1 cellular context compared by ENCODE assay signal in the genomic region with DNA sequence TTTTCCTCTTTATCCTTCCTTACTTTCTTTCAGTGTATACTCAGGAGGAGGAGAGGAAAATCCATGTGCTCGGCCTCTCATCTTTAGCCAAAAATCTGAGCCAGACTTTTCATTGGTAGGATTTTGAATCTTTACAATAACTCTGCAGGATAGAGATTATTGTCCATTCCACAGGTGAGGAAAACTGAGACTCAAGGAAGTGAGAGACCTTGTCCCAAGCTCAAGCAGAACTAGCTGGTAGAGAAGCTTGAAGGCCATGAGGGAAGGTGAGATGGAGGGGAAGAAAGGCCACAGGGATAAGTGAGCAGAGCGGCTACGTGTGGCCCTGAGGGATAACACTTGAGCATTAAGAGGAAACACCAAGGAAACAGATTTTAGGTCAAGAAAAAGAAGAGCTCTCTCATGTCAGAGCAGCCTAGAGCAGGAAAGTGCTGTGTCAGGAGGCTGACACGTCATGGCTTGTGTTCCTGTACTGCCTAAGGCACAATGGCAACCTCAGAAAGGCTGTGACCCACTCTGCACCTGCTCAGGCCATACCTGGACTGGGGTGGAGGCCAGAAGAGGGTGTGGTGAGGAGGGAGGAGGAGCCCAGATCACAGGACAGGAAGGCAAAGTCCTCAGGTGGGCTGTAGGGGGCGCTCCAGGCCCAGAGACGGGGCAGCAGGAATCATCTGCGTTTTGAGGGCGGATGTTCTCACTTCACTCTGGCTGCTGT.
TF ChIP-seq lines count a peak whose summit lies in the region.

No MANE protein-coding gene starts in this region.

TF ChIP-seq in K562, 482 proteins besides CTCF, POLR2A, EP300 and RAD21 (continues in another document):
- TF ChIP-seq KLF10 (CRISPR knock-in tag; IDR thresholded peaks at IDR 0.05) (no peak), ZNF12 (CRISPR knock-in tag; IDR thresholded peaks at IDR 0.05) (no peak), TAF1 (IDR thresholded peaks at IDR 0.05; ENCODE audit: control insufficient read depth, extremely low read depth, insufficient read depth, low read length, severe bottlenecking) (no peak), TSHZ1 (CRISPR knock-in tag; IDR thresholded peaks at IDR 0.05) (no peak), KLF13 (tag; IDR thresholded peaks at IDR 0.05; ENCODE audit: borderline replicate concordance, low read depth) (peak; percentile 34; the same call in 1 of the 2 replicates), PHF20 (IDR thresholded peaks at IDR 0.05; ENCODE audit: partially characterized antibody) (no peak), WHSC1 (IDR thresholded peaks at IDR 0.05; ENCODE audit: low read length) (no peak), ILK (tag; IDR thresholded peaks at IDR 0.05; ENCODE audit: borderline replicate concordance, low read depth) (no peak), MBD2 (IDR thresholded peaks at IDR 0.05; ENCODE audit: borderline replicate concordance, low read depth) (no peak), MCM3 (IDR thresholded peaks at IDR 0.05) (no peak), EWSR1 (IDR thresholded peaks at IDR 0.05; ENCODE audit: borderline replicate concordance, low read depth, partially characterized antibody) (no peak), ARNT (IDR thresholded peaks at IDR 0.05) (no peak), ZNF561 (CRISPR knock-in tag; conservative IDR thresholded peaks at IDR 0.05) (no peak), PURB (CRISPR knock-in tag; IDR thresholded peaks at IDR 0.05; ENCODE audit: low read depth) (no peak), KDM1A (IDR thresholded peaks at IDR 0.05) (0 out of 4 replicates have a peak, but pooled peaks of 1 of the 2 experiments have one; percentile 22), KAT7 (CRISPR knock-in tag; IDR thresholded peaks at IDR 0.05; ENCODE audit: borderline replicate concordance) (no peak), PHB (CRISPR knock-in tag; IDR thresholded peaks at IDR 0.05) (no peak), FOSL1 (tag; conservative IDR thresholded peaks at IDR 0.05) (no peak), ZKSCAN8 (CRISPR knock-in tag; IDR thresholded peaks at IDR 0.05) (no peak), HMG20A (CRISPR knock-in tag; conservative IDR thresholded peaks at IDR 0.05) (no peak), NEUROD1 (IDR thresholded peaks at IDR 0.05; ENCODE audit: borderline replicate concordance, low read depth, low read length, partially characterized antibody) (no peak), CREB5 (CRISPR knock-in tag; IDR thresholded peaks at IDR 0.05) (no peak), RCOR1 (IDR thresholded peaks at IDR 0.05; ENCODE audit: borderline replicate concordance in 1 of 2, low read depth in 2 of 2, low read length in 2 of 2) (0 out of 4 replicates have a peak, but pooled peaks of 1 of the 2 experiments have one; percentile 36), BRD9 (IDR thresholded peaks at IDR 0.05; ENCODE audit: low read depth, partially characterized antibody) (no peak), SIN3B (IDR thresholded peaks at IDR 0.05; ENCODE audit: low read depth) (no peak), TRIM28 (IDR thresholded peaks at IDR 0.05) (no peak), SP2 (IDR thresholded peaks at IDR 0.05; ENCODE audit: extremely low read depth, low read depth, low read length, poor library complexity, severe bottlenecking) (no peak), ZSCAN29 (IDR thresholded peaks at IDR 0.05) (no peak), OTX1 (CRISPR knock-in tag; IDR thresholded peaks at IDR 0.05) (no peak), ZBED1 (IDR thresholded peaks at IDR 0.05) (no peak), FOXJ2 (tag; IDR thresholded peaks at IDR 0.05) (no peak), XRCC5 (IDR thresholded peaks at IDR 0.05; ENCODE audit: low read depth, low read length) (0 out of 2 replicates have a peak, but pooled peaks have one; percentile 64), ELF1 (tag; IDR thresholded peaks at IDR 0.05) (no peak), XRCC3 (IDR thresholded peaks at IDR 0.05) (no peak), HDGF (IDR thresholded peaks at IDR 0.05) (no peak), CEBPB (tag; IDR thresholded peaks at IDR 0.05) (no peak), XRCC4 (IDR thresholded peaks at IDR 0.05; ENCODE audit: extremely low read depth, insufficient read depth, insufficient read length) (no peak), FOXA3 (CRISPR knock-in tag; conservative IDR thresholded peaks at IDR 0.05 in 1 of 2, IDR thresholded peaks at IDR 0.05 in 1 of 2) (no peak), ZFP30 (CRISPR knock-in tag; IDR thresholded peaks at IDR 0.05; ENCODE audit: borderline replicate concordance) (no peak), ZC3H4 (CRISPR knock-in tag; IDR thresholded peaks at IDR 0.05; ENCODE audit: borderline replicate concordance) (no peak), ELK1 (CRISPR knock-in tag; IDR thresholded peaks at IDR 0.05) (no peak), NFE2 (IDR thresholded peaks at IDR 0.05; ENCODE audit: low read depth) (0 out of 2 replicates have a peak, but pooled peaks have one; percentile 2), ZBTB8A (IDR thresholded peaks at IDR 0.05; ENCODE audit: partially characterized antibody) (no peak), ZNF354B (CRISPR knock-in tag; IDR thresholded peaks at IDR 0.05) (no peak), RFX5 (IDR thresholded peaks at IDR 0.05; ENCODE audit: low read depth, low read length) (no peak), SOX6 (IDR thresholded peaks at IDR 0.05) (no peak; the same call in 1 of the 2 replicates), KLF1 (tag; IDR thresholded peaks at IDR 0.05) (peak; percentile 79; the same call in 1 of the 2 replicates)
- TF ChIP-seq, protein P1, sequence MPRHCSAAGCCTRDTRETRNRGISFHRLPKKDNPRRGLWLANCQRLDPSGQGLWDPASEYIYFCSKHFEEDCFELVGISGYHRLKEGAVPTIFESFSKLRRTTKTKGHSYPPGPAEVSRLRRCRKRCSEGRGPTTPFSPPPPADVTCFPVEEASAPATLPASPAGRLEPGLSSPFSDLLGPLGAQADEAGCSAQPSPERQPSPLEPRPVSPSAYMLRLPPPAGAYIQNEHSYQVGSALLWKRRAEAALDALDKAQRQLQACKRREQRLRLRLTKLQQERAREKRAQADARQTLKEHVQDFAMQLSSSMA (CRISPR knock-in tag; IDR thresholded peaks at IDR 0.05), result no peak
- TF ChIP-seq, protein P2, sequence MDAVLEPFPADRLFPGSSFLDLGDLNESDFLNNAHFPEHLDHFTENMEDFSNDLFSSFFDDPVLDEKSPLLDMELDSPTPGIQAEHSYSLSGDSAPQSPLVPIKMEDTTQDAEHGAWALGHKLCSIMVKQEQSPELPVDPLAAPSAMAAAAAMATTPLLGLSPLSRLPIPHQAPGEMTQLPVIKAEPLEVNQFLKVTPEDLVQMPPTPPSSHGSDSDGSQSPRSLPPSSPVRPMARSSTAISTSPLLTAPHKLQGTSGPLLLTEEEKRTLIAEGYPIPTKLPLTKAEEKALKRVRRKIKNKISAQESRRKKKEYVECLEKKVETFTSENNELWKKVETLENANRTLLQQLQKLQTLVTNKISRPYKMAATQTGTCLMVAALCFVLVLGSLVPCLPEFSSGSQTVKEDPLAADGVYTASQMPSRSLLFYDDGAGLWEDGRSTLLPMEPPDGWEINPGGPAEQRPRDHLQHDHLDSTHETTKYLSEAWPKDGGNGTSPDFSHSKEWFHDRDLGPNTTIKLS (IDR thresholded peaks at IDR 0.05; ENCODE audit: borderline replicate concordance, low read depth), result no peak
- TF ChIP-seq, protein P3, sequence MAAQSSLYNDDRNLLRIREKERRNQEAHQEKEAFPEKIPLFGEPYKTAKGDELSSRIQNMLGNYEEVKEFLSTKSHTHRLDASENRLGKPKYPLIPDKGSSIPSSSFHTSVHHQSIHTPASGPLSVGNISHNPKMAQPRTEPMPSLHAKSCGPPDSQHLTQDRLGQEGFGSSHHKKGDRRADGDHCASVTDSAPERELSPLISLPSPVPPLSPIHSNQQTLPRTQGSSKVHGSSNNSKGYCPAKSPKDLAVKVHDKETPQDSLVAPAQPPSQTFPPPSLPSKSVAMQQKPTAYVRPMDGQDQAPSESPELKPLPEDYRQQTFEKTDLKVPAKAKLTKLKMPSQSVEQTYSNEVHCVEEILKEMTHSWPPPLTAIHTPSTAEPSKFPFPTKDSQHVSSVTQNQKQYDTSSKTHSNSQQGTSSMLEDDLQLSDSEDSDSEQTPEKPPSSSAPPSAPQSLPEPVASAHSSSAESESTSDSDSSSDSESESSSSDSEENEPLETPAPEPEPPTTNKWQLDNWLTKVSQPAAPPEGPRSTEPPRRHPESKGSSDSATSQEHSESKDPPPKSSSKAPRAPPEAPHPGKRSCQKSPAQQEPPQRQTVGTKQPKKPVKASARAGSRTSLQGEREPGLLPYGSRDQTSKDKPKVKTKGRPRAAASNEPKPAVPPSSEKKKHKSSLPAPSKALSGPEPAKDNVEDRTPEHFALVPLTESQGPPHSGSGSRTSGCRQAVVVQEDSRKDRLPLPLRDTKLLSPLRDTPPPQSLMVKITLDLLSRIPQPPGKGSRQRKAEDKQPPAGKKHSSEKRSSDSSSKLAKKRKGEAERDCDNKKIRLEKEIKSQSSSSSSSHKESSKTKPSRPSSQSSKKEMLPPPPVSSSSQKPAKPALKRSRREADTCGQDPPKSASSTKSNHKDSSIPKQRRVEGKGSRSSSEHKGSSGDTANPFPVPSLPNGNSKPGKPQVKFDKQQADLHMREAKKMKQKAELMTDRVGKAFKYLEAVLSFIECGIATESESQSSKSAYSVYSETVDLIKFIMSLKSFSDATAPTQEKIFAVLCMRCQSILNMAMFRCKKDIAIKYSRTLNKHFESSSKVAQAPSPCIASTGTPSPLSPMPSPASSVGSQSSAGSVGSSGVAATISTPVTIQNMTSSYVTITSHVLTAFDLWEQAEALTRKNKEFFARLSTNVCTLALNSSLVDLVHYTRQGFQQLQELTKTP (IDR thresholded peaks at IDR 0.05; ENCODE audit: low read depth in 1 of 2, partially characterized antibody in 2 of 2), result no peak
- TF ChIP-seq, protein P4, sequence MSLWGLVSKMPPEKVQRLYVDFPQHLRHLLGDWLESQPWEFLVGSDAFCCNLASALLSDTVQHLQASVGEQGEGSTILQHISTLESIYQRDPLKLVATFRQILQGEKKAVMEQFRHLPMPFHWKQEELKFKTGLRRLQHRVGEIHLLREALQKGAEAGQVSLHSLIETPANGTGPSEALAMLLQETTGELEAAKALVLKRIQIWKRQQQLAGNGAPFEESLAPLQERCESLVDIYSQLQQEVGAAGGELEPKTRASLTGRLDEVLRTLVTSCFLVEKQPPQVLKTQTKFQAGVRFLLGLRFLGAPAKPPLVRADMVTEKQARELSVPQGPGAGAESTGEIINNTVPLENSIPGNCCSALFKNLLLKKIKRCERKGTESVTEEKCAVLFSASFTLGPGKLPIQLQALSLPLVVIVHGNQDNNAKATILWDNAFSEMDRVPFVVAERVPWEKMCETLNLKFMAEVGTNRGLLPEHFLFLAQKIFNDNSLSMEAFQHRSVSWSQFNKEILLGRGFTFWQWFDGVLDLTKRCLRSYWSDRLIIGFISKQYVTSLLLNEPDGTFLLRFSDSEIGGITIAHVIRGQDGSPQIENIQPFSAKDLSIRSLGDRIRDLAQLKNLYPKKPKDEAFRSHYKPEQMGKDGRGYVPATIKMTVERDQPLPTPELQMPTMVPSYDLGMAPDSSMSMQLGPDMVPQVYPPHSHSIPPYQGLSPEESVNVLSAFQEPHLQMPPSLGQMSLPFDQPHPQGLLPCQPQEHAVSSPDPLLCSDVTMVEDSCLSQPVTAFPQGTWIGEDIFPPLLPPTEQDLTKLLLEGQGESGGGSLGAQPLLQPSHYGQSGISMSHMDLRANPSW (CRISPR knock-in tag; IDR thresholded peaks at IDR 0.05), result no peak
- TF ChIP-seq, protein P5, sequence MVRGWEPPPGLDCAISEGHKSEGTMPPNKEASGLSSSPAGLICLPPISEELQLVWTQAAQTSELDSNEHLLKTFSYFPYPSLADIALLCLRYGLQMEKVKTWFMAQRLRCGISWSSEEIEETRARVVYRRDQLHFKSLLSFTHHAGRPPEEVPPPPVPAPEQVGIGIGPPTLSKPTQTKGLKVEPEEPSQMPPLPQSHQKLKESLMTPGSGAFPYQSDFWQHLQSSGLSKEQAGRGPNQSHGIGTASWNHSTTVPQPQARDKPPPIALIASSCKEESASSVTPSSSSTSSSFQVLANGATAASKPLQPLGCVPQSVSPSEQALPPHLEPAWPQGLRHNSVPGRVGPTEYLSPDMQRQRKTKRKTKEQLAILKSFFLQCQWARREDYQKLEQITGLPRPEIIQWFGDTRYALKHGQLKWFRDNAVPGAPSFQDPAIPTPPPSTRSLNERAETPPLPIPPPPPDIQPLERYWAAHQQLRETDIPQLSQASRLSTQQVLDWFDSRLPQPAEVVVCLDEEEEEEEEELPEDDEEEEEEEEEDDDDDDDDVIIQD (CRISPR knock-in tag; IDR thresholded peaks at IDR 0.05), result no peak
